ENCODE assay signal across 19 cellular contexts in genomic region chr18:35770360-35770759, GRCh38.
A peak's percentile ranks its signal among the peaks of the same experiment; 100 is the strongest.
DNase-seq lines count a peak whose midpoint lies in the region; ATAC-seq and TF ChIP-seq lines count a peak whose summit lies in the region.
"Had no signal": no experiment of that assay in that cellular context is flagged by ENCODE, and none has a peak within 500 bp of the region (broad histone marks: within the 10 kb centered on the region; RNA-seq: fewer than 3 reads in every experiment).

No MANE protein-coding gene starts in this region.

- no peak for TF ChIP-seq CTCF in natural killer cell (IDR thresholded peaks at IDR 0.05)

- H3K4me3 Mint-ChIP-seq in activated CD8-positive, alpha-beta T cell treated with anti-CD3 and anti-CD28 coated beads, Interleukin-2, amount 10 ng/mL, durations not matched to agents 7 days and 5 days = no peak overlapping the region
- no peak overlapping the region for H3K4me3 Mint-ChIP-seq in natural killer cell
- H3K4me3 Mint-ChIP-seq: central memory CD8-positive, alpha-beta T cell; stimulated activated naive CD8-positive, alpha-beta T cell treated with anti-CD3 and anti-CD28 coated beads, Interleukin-15, Interleukin-2, amounts not matched to agents 100 ng/mL and 50 ng/mL, for 24 hours had no signal

- peaks cover 8% of the 10 kb centered on the region for H3K4me1 Mint-ChIP-seq in activated CD8-positive, alpha-beta T cell treated with anti-CD3 and anti-CD28 coated beads, Interleukin-2, amount 10 ng/mL, durations not matched to agents 7 days and 5 days (ENCODE audit: low read depth)
- no peaks in the 10 kb centered on the region for H3K4me1 Mint-ChIP-seq in natural killer cell
- H3K4me1 Mint-ChIP-seq: central memory CD8-positive, alpha-beta T cell had no signal

- H3K36me3 Mint-ChIP-seq in activated CD8-positive, alpha-beta T cell treated with anti-CD3 and anti-CD28 coated beads, Interleukin-2, amount 10 ng/mL, durations not matched to agents 7 days and 5 days (ENCODE audit: low read depth) = no peaks in the 10 kb centered on the region
- H3K36me3 Mint-ChIP-seq in natural killer cell = no peaks in the 10 kb centered on the region

- intact Hi-C loops in natural killer cell (cut with micrococcal nuclease) = no loop called here

- DNase-seq in activated CD4-positive, alpha-beta T cell treated with anti-CD3 and anti-CD28 coated beads for 48 hours = peak; percentile 24
- DNase-seq in activated CD4-positive, alpha-beta T cell treated with anti-CD3 and anti-CD28 coated beads, Interleukin-2, amount 50 U/mL, for 48 hours = no peak
- DNase-seq in activated CD8-positive, alpha-beta T cell treated with anti-CD3 and anti-CD28 coated beads, Interleukin-2, amount 10 ng/mL, durations not matched to agents 7 days and 5 days = peak; percentile 23
- no peak for DNase-seq in natural killer cell
- no peak for DNase-seq in NCI-H748 treated with DMSO at 0.1 percent for 48 hours (lab: John Stamatoyannopoulos, UW)
- DNase-seq: GF-D8, GM23248, mesendoderm, NCI-H2029, NCI-H526 treated with DMSO at 0.1 percent for 48 hours, nucleus accumbens, SHP77, T1000 had no signal

- CTCF ChIA-PET in activated CD8-positive, alpha-beta T cell treated with anti-CD3 and anti-CD28 coated beads, Interleukin-2, amount 10 ng/mL, durations not matched to agents 7 days and 5 days (lab: Charles Lee) = no interaction called here

- POLR2A ChIA-PET in activated CD8-positive, alpha-beta T cell treated with anti-CD3 and anti-CD28 coated beads, Interleukin-2, amount 10 ng/mL, durations not matched to agents 7 days and 5 days (lab: Charles Lee) = no interaction called here

- H3K27me3 Mint-ChIP-seq in activated CD8-positive, alpha-beta T cell treated with anti-CD3 and anti-CD28 coated beads, Interleukin-2, amount 10 ng/mL, durations not matched to agents 7 days and 5 days (ENCODE audit: low read depth) = no peaks in the 10 kb centered on the region
- peaks cover 14 to 25% of the 10 kb centered on the region in 2 donors for H3K27me3 Mint-ChIP-seq in natural killer cell (ENCODE audit: low read depth in 2 of 2)

- peak; percentile 52 for ATAC-seq in HG02884 (IDR thresholded peaks at IDR 0.05; ENCODE audit: unreplicated experiment)
- peak; percentile 44 for ATAC-seq in activated CD8-positive, alpha-beta T cell treated with anti-CD3 and anti-CD28 coated beads, Interleukin-2, amount 10 ng/mL, durations not matched to agents 7 days and 5 days
- peak; percentile 24 to 45 (median 37) for ATAC-seq in natural killer cell
- ATAC-seq in GM19023 (IDR thresholded peaks at IDR 0.05; ENCODE audit: unreplicated experiment) = no peak
- ATAC-seq in GM19035 (IDR thresholded peaks at IDR 0.05; ENCODE audit: unreplicated experiment) = no peak
- ATAC-seq: gastroesophageal sphincter had no signal

- H3K9me3 Mint-ChIP-seq in activated CD8-positive, alpha-beta T cell treated with anti-CD3 and anti-CD28 coated beads, Interleukin-2, amount 10 ng/mL, durations not matched to agents 7 days and 5 days (ENCODE audit: insufficient read depth) = no peaks in the 10 kb centered on the region
- H3K9me3 Mint-ChIP-seq in natural killer cell = no peaks in the 10 kb centered on the region
- H3K9me3 Mint-ChIP-seq: central memory CD8-positive, alpha-beta T cell; stimulated activated naive CD8-positive, alpha-beta T cell treated with anti-CD3 and anti-CD28 coated beads, Interleukin-15, Interleukin-2, amounts not matched to agents 100 ng/mL and 50 ng/mL, for 24 hours had no signal

- H3K27ac Mint-ChIP-seq in activated CD8-positive, alpha-beta T cell treated with anti-CD3 and anti-CD28 coated beads, Interleukin-2, amount 10 ng/mL, durations not matched to agents 7 days and 5 days = no peak overlapping the region
- no peak overlapping the region for H3K27ac Mint-ChIP-seq in natural killer cell
- H3K27ac Mint-ChIP-seq: stimulated activated naive CD8-positive, alpha-beta T cell treated with anti-CD3 and anti-CD28 coated beads, Interleukin-15, Interleukin-2, amounts not matched to agents 100 ng/mL and 50 ng/mL, for 24 hours had no signal

Comparison
In these comparisons a context has a peak if more than half of its experiments do, and no peak if none do; other contexts are left out.
1. DNase-seq: peak in activated CD4-positive, alpha-beta T cell treated with anti-CD3 and anti-CD28 coated beads for 48 hours (single experiment) and activated CD8-positive, alpha-beta T cell treated with anti-CD3 and anti-CD28 coated beads, Interleukin-2, amount 10 ng/mL, durations not matched to agents 7 days and 5 days (single experiment); none in activated CD4-positive, alpha-beta T cell treated with anti-CD3 and anti-CD28 coated beads, Interleukin-2, amount 50 U/mL, for 48 hours (0 of 2), natural killer cell (single experiment) and NCI-H748 treated with DMSO at 0.1 percent for 48 hours (single experiment).
2. ATAC-seq: peak in HG02884 (single experiment), activated CD8-positive, alpha-beta T cell treated with anti-CD3 and anti-CD28 coated beads, Interleukin-2, amount 10 ng/mL, durations not matched to agents 7 days and 5 days (single experiment) and natural killer cell (3 of 3); none in GM19023 (single experiment) and GM19035 (single experiment).